In genomic region chr5:157827429-157827828, GRCh38 we compare ENCODE assay signal across 16 cellular contexts. TPM values are rescaled to one million over a fixed set of nuclear protein-coding genes. Genes with fewer than 3 reads are reported as not detected.
A peak's percentile ranks its signal among the peaks of the same experiment; 100 is the strongest.
DNase-seq lines count a peak whose midpoint lies in the region; ATAC-seq, FAIRE-seq and TF ChIP-seq lines count a peak whose summit lies in the region.
"Had no signal": no experiment of that assay in that cellular context is flagged by ENCODE, and none has a peak within 500 bp of the region (broad histone marks: within the 10 kb centered on the region; RNA-seq: fewer than 3 reads in every experiment).

No MANE protein-coding gene starts in this region.

- no peaks in the 10 kb centered on the region for H3K36me3 ChIP-seq in adipocyte (ENCODE audit: control insufficient read depth, insufficient read depth, low read length, severe bottlenecking)
- H3K36me3 ChIP-seq in gastroesophageal sphincter = no peaks in the 10 kb centered on the region
- H3K36me3 ChIP-seq in gastrocnemius medialis = no peaks in the 10 kb centered on the region

- no peak for DNase-seq in GM19239 (ENCODE audit: insufficient read length, low spot score)
- DNase-seq in adipocyte (ENCODE audit: low read depth) = peak; percentile 65
- no peak for DNase-seq in gastrocnemius medialis
- no peak for DNase-seq in dorsolateral prefrontal cortex
- no peak for DNase-seq in sciatic nerve (ENCODE audit: low spot score)
- DNase-seq: activated naive CD4-positive, alpha-beta T cell; central memory CD4-positive, alpha-beta T cell; NCI-H2081; NCI-H774; retina; stimulated activated naive CD4-positive, alpha-beta T cell treated with Interleukin-2 at 50 U/mL for 16 hours had no signal

- ATAC-seq in gastroesophageal sphincter = no peak
- ATAC-seq in gastrocnemius medialis = peak in 1 of 2 donors; percentile 45
- ATAC-seq in GM18502 (IDR thresholded peaks at IDR 0.05; ENCODE audit: poor library complexity, unreplicated experiment) = no peak
- ATAC-seq in GM18868 (IDR thresholded peaks at IDR 0.05; ENCODE audit: unreplicated experiment) = no peak
- ATAC-seq in sciatic nerve = no peak
- ATAC-seq: HCT116 had no signal

- H3K27ac ChIP-seq in gastroesophageal sphincter = peak overlapping the region; percentile 73 to 79 (median 74)
- peak overlapping the region; percentile 37 to 61 (median 45) for H3K27ac ChIP-seq in gastrocnemius medialis
- no peak overlapping the region for H3K27ac ChIP-seq in dorsolateral prefrontal cortex
- H3K27ac ChIP-seq: HL-60 had no signal

- TF ChIP-seq CTCF in gastroesophageal sphincter (IDR thresholded peaks at IDR 0.05) = no peak
- no peak for TF ChIP-seq CTCF in gastrocnemius medialis (IDR thresholded peaks at IDR 0.05 in 4 of 5, conservative IDR thresholded peaks at IDR 0.05 in 1 of 5)
- TF ChIP-seq CTCF in dorsolateral prefrontal cortex (IDR thresholded peaks at IDR 0.05 in 54 of 56, conservative IDR thresholded peaks at IDR 0.05 in 2 of 56; ENCODE audit: low read depth in 1 of 56, partially characterized antibody in 56 of 56) = no peak

- H3K9me3 ChIP-seq in adipocyte (ENCODE audit: control insufficient read depth, low read length) = no peaks in the 10 kb centered on the region
- no peaks in the 10 kb centered on the region for H3K9me3 ChIP-seq in gastroesophageal sphincter
- no peaks in the 10 kb centered on the region for H3K9me3 ChIP-seq in gastrocnemius medialis

- no peak for TF ChIP-seq EP300 in gastroesophageal sphincter (IDR thresholded peaks at IDR 0.05)

- in situ Hi-C loops in gastrocnemius medialis (cut with MboI; ENCODE audit: low sequenced_read_pairs in 4 of 4) = loop anchor here in 1 of 4 donors (10.0 kb wide), 1 partner anchor 117 kb away; no protein-coding TSS in a partner anchor

- 23 to 35% methylated on average over 2 to 3 of the region's 3 CpGs for WGBS in gastroesophageal sphincter (ENCODE audit: low coverage in 1 of 2), 2 donors

- intact Hi-C loops in gastrocnemius medialis (cut with DNase I; ENCODE audit: low total_unique reads) = loop anchor here (10.0 kb wide), 1 partner anchor 1277 kb away; no protein-coding TSS in a partner anchor
- intact Hi-C loops in dorsolateral prefrontal cortex (cut with DNase I) = loop anchor here in 1 of 2 donors (10.0 kb wide), 1 partner anchor 1277 kb away; no protein-coding TSS in a partner anchor
- intact Hi-C loops in sciatic nerve (cut with DNase I) = no loop called here

- H3K4me3 ChIP-seq in adipocyte (ENCODE audit: low read length) = no peak overlapping the region
- no peak overlapping the region for H3K4me3 ChIP-seq in gastroesophageal sphincter
- H3K4me3 ChIP-seq in gastrocnemius medialis = peak overlapping the region in 1 of 4 donors; percentile 16
- no peak overlapping the region for H3K4me3 ChIP-seq in dorsolateral prefrontal cortex

- H3K9ac ChIP-seq in adipocyte (ENCODE audit: low read length) = no peak overlapping the region

- FAIRE-seq in GM19239 (lab: Jason Lieb, UNC) = peak; percentile 42

- H3K4me1 ChIP-seq in adipocyte (ENCODE audit: control insufficient read depth, insufficient read depth, low read length) (peaks cover 14% of the 10 kb centered on the region), gastroesophageal sphincter (peaks cover 7 to 74% (median 13%) of the 10 kb centered on the region in 3 donors), gastrocnemius medialis (peaks cover 36 to 47% of the 10 kb centered on the region in 2 donors)

- TF ChIP-seq POLR2A in gastroesophageal sphincter (IDR thresholded peaks at IDR 0.05) = no peak
- TF ChIP-seq POLR2A in gastrocnemius medialis (IDR thresholded peaks at IDR 0.05) = no peak

- H3K27me3 ChIP-seq in adipocyte (replicated peaks; ENCODE audit: control insufficient read depth, insufficient read depth, low read length) (no peaks in the 10 kb centered on the region), gastroesophageal sphincter (no peaks in the 10 kb centered on the region), gastrocnemius medialis (no peaks in the 10 kb centered on the region), dorsolateral prefrontal cortex (no peaks in the 10 kb centered on the region)

RNA-seq across cellular contexts. Expression of gene CLINT1, which starts 31.5 kb away (rescaled TPM):
- total RNA-seq in gastroesophageal sphincter (100 to 1,000 TPM in 2 of 4 donors, 10 to 100 TPM in 2; 69.1 to 103 (median 88.6) TPM), gastrocnemius medialis (100 to 1,000 TPM in 1 of 4 donors, 10 to 100 TPM in 3; 77.4 to 124 (median 85.5) TPM), dorsolateral prefrontal cortex (10 to 100 TPM; 30.7 to 54.6 (median 40.7) TPM), sciatic nerve (52.9 TPM)

Comparison
In these comparisons a context has a peak if more than half of its experiments do, and no peak if none do; other contexts are left out.
1. H3K27ac ChIP-seq: peak in gastroesophageal sphincter (4 of 4) and gastrocnemius medialis (4 of 4); none in dorsolateral prefrontal cortex (0 of 59).